In the genomic region with DNA sequence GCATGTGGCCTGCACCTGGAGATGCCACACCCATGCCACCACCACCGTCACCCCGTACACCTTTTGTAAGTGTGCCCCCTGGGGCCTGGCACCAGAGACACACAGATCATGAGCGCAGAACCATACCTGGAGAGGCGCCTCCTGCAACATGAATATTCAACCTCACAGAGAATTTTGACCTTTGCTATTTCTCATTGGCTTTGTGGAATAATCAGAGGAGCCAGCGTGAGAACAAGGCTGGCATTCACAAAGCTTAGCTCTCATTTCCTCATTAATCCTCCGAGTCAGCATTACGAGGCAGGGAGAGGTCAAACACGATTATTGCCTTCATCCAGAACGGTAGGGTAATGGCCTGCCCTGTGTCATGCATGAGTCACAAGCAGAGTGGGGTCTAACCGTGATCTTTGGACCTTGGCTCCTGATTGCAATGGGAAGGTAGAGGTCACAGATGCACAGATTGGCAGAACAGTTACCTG, we compare ENCODE assay signal across 11 cellular contexts.
DNase-seq lines count a peak whose midpoint lies in the region; ATAC-seq, FAIRE-seq and TF ChIP-seq lines count a peak whose summit lies in the region.
"Had no signal": no experiment of that assay in that cellular context is flagged by ENCODE, and none has a peak within 500 bp of the region (broad histone marks: within the 10 kb centered on the region; RNA-seq: fewer than 3 reads in every experiment).

No MANE protein-coding gene starts in this region.

- no peak for TF ChIP-seq CTCF in right atrium auricular region (IDR thresholded peaks at IDR 0.05)
- no peak for TF ChIP-seq CTCF in kidney (IDR thresholded peaks at IDR 0.05; ENCODE audit: borderline replicate concordance, extremely low read depth, insufficient read depth)

- peak; percentile 58 for ATAC-seq in Right ventricle myocardium inferior
- no peak for ATAC-seq in activated naive CD8-positive, alpha-beta T cell treated with anti-CD3 and anti-CD28 coated beads, Interleukin-2, amount 50 U/mL, for 24 hours

- H3K9me3 Mint-ChIP-seq in activated naive CD8-positive, alpha-beta T cell treated with anti-CD3 and anti-CD28 coated beads, Interleukin-2, amount 50 U/mL, for 24 hours, result peaks cover 6% of the 10 kb centered on the region

- H3K4me3 ChIP-seq in right atrium auricular region, result no peak overlapping the region
- no peak overlapping the region for H3K4me3 ChIP-seq in kidney (ENCODE audit: low read length in 2 of 2)

- DNase-seq in Right ventricle myocardium inferior (ENCODE audit: missing footprints), result no peak
- no peak for DNase-seq in right atrium auricular region (ENCODE audit: low spot score)
- no peak for DNase-seq in activated naive CD8-positive, alpha-beta T cell treated with anti-CD3 and anti-CD28 coated beads, Interleukin-2, amount 50 U/mL, for 24 hours
- peak; percentile 91 for DNase-seq in kidney
- DNase-seq in NCI-H774 (lab: John Stamatoyannopoulos, UW), result no peak
- no peak for DNase-seq in NCI-H1417 (lab: John Stamatoyannopoulos, UW)
- DNase-seq in NCI-H187 treated with DMSO at 0.1 percent for 48 hours (lab: John Stamatoyannopoulos, UW), result no peak
- no peak for DNase-seq in NCI-H524 (lab: John Stamatoyannopoulos, UW)
- DNase-seq: glutamatergic neuron; stimulated activated CD4-positive, alpha-beta T cell treated with anti-CD3 and anti-CD28 coated beads, Interleukin-12 subunit alpha, Interleukin-12 subunit beta, amount 100 ng/mL, for 4 hours had no signal

- peak; percentile 72 for FAIRE-seq in kidney (lab: Jason Lieb, UNC)

- no peak overlapping the region for H3K4me3 Mint-ChIP-seq in activated naive CD8-positive, alpha-beta T cell treated with anti-CD3 and anti-CD28 coated beads, Interleukin-2, amount 50 U/mL, for 24 hours

- H3K4me1 Mint-ChIP-seq in activated naive CD8-positive, alpha-beta T cell treated with anti-CD3 and anti-CD28 coated beads, Interleukin-2, amount 50 U/mL, for 24 hours, result peaks cover 35% of the 10 kb centered on the region

- no peak overlapping the region for H3K9ac ChIP-seq in kidney (ENCODE audit: low read length in 2 of 2)

- peak overlapping the region; percentile 80 for H3K27ac Mint-ChIP-seq in activated naive CD8-positive, alpha-beta T cell treated with anti-CD3 and anti-CD28 coated beads, Interleukin-2, amount 50 U/mL, for 24 hours

- H3K27ac ChIP-seq in right atrium auricular region (no peak overlapping the region), kidney (ENCODE audit: low read depth in 2 of 2, low read length in 2 of 2) (peak overlapping the region; percentile 66 to 71)

- intact Hi-C loops in Right ventricle myocardium inferior (cut with DNase I) (no loop called here), kidney (cut with DNase I) (no loop called here)

- peaks cover 0 to 5% of the 10 kb centered on the region in 2 donors for H3K9me3 ChIP-seq in right atrium auricular region
- H3K9me3 ChIP-seq in kidney (ENCODE audit: control insufficient read depth in 1 of 2, low read length in 2 of 2), result peaks cover 0 to 5% of the 10 kb centered on the region in 2 donors
- H3K9me3 ChIP-seq: Caco-2 had no signal

- no peaks in the 10 kb centered on the region for H3K27me3 Mint-ChIP-seq in activated naive CD8-positive, alpha-beta T cell treated with anti-CD3 and anti-CD28 coated beads, Interleukin-2, amount 50 U/mL, for 24 hours

- H3K36me3 ChIP-seq in right atrium auricular region, result no peaks in the 10 kb centered on the region
- H3K36me3 ChIP-seq in kidney (ENCODE audit: control insufficient read depth in 1 of 2, insufficient read depth in 2 of 2, low read length in 2 of 2), result no peaks in the 10 kb centered on the region

- peaks cover 8% of the 10 kb centered on the region for H3K36me3 Mint-ChIP-seq in activated naive CD8-positive, alpha-beta T cell treated with anti-CD3 and anti-CD28 coated beads, Interleukin-2, amount 50 U/mL, for 24 hours (ENCODE audit: low read depth)

- peaks cover 0 to 25% of the 10 kb centered on the region in 2 donors for H3K4me1 ChIP-seq in right atrium auricular region
- H3K4me1 ChIP-seq in kidney (ENCODE audit: control insufficient read depth in 1 of 2, insufficient read depth in 1 of 2, low read depth in 1 of 2, low read length in 2 of 2), result peaks cover 32 to 37% of the 10 kb centered on the region in 2 donors

- no peaks in the 10 kb centered on the region for H3K27me3 ChIP-seq in right atrium auricular region

Comparison
In these comparisons a context has a peak if more than half of its experiments do, and no peak if none do; other contexts are left out.
1. H3K27ac ChIP-seq: peak in kidney (2 of 2); none in right atrium auricular region (0 of 2).